In the genomic region with DNA sequence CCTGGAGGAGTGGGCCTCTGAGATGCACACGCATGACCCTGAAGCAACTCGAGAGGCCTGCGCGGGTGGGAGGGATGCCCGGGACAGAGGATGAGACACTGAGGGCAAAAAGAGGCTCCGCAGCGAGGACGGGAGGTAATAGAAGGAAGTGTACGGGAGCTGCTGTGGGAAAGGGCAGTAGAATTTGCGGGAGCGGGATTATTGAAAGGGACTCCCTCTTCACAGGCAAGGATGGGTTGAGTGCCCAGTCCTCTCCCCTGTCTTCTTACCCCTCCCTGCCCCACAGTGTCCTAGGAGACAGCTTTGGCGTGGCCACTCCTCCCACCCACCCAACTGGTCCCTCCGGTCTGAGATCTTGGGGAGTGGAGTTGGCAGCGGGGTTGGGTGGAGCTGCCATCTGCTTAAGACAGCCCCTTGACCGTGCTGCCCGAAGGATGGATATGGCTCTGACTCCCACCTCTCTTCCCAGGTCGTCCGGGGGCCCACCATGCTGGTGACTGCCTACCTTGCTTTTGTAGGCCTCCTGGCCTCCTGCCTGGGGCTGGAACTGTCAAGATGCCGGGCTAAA, we compare ENCODE assay signal across 8 cellular contexts. TPM values are rescaled to one million over a fixed set of nuclear protein-coding genes. Genes with fewer than 3 reads are reported as not detected.
DNase-seq lines count a peak whose midpoint lies in the region; ATAC-seq, FAIRE-seq and TF ChIP-seq lines count a peak whose summit lies in the region.

No MANE protein-coding gene starts in this region.

- peak overlapping the region; percentile 82 to 92 for H3K27ac Mint-ChIP-seq in natural killer cell treated with Interleukin-12 subunit alpha and Interleukin-12 subunit beta and Interleukin-15 and Interleukin-18, amount 100 ng/mL, for 72 hours

- peak overlapping the region; percentile 78 for H3K4me3 ChIP-seq in SJCRH30
- H3K4me3 ChIP-seq in epithelial cell of proximal tubule (ENCODE audit: low read depth, low read length), result peak overlapping the region; percentile 88

- DNase-seq in SIG-M5 treated with dmso at 0.1 percent for 504 hours (lab: John Stamatoyannopoulos, UW; ENCODE audit: unreplicated experiment) (peak; percentile 45), SIG-M5 (lab: John Stamatoyannopoulos, UW) (no peak), SJCRH30 (peak in 1 of 2 experiments; percentile 12), epithelial cell of proximal tubule (ENCODE audit: low read depth) (no peak), NCI-H2081 (lab: John Stamatoyannopoulos, UW) (no peak), HTR-8/SVneo (ENCODE audit: insufficient read length, low spot score) (no peak), D721Med (ENCODE audit: insufficient read length, low spot score) (no peak)
- DNase-seq in natural killer cell treated with Interleukin-12 subunit alpha and Interleukin-12 subunit beta and Interleukin-15 and Interleukin-18, amount 100 ng/mL, for 72 hours (ENCODE audit: low spot score), result no peak

- no peaks in the 10 kb centered on the region for H3K36me3 ChIP-seq in SJCRH30

- no peaks in the 10 kb centered on the region for H3K4me1 ChIP-seq in SJCRH30

- H3K27ac ChIP-seq in SJCRH30, result peak overlapping the region; percentile 47

- peak overlapping the region; percentile 94 for H3K4me3 Mint-ChIP-seq in natural killer cell treated with Interleukin-12 subunit alpha and Interleukin-12 subunit beta and Interleukin-15 and Interleukin-18, amount 100 ng/mL, for 72 hours

- no peaks in the 10 kb centered on the region for H3K27me3 Mint-ChIP-seq in natural killer cell treated with Interleukin-12 subunit alpha and Interleukin-12 subunit beta and Interleukin-15 and Interleukin-18, amount 100 ng/mL, for 72 hours

- TF ChIP-seq CTCF in epithelial cell of proximal tubule (conservative IDR thresholded peaks at IDR 0.05; ENCODE audit: low read depth, low read length), result peak; percentile 45
- no peak for TF ChIP-seq CTCF in D721Med (IDR thresholded peaks at IDR 0.05; ENCODE audit: insufficient read depth, missing control alignments)

- peaks cover 23 to 27% of the 10 kb centered on the region in 2 donors for H3K4me1 Mint-ChIP-seq in natural killer cell treated with Interleukin-12 subunit alpha and Interleukin-12 subunit beta and Interleukin-15 and Interleukin-18, amount 100 ng/mL, for 72 hours (ENCODE audit: low read depth in 2 of 2)

- H3K36me3 Mint-ChIP-seq in natural killer cell treated with Interleukin-12 subunit alpha and Interleukin-12 subunit beta and Interleukin-15 and Interleukin-18, amount 100 ng/mL, for 72 hours, result no peaks in the 10 kb centered on the region

- ATAC-seq in natural killer cell treated with Interleukin-12 subunit alpha and Interleukin-12 subunit beta and Interleukin-15 and Interleukin-18, amount 100 ng/mL, for 72 hours, result peak in 1 of 2 donors; percentile 1

- FAIRE-seq in HTR-8/SVneo (lab: Jason Lieb, UNC) (no peak), D721Med (lab: Jason Lieb, UNC) (no peak)

- H3K27me3 ChIP-seq in SJCRH30, result no peaks in the 10 kb centered on the region

- no peaks in the 10 kb centered on the region for H3K9me3 Mint-ChIP-seq in natural killer cell treated with Interleukin-12 subunit alpha and Interleukin-12 subunit beta and Interleukin-15 and Interleukin-18, amount 100 ng/mL, for 72 hours

- H3K9me3 ChIP-seq in SJCRH30 (replicated peaks), result no peaks in the 10 kb centered on the region

RNA-seq across cellular contexts. Expression of gene ESPL1, which starts 15.7 kb away (rescaled TPM):
- total RNA-seq in SJCRH30 (2014; rRNA removed; shearing (Covaris generic)), result 24.9 and 29.5 TPM in 2 replicates
- 32.0 and 40.1 TPM in 2 replicates for total RNA-seq in epithelial cell of proximal tubule
- total RNA-seq in natural killer cell treated with Interleukin-12 subunit alpha and Interleukin-12 subunit beta and Interleukin-15 and Interleukin-18, amount 100 ng/mL, for 72 hours, result 100 to 1,000 TPM in 1 of 2 donors, 10 to 100 TPM in 1; 35.2 to 127 TPM

RNA-seq across cellular contexts. Expression of gene RARG, which starts 20.4 kb away (rescaled TPM):
- total RNA-seq in SJCRH30 (2014; rRNA removed; shearing (Covaris generic)), result 5.0 and 5.5 TPM in 2 replicates
- 4.2 and 6.1 TPM in 2 replicates for total RNA-seq in epithelial cell of proximal tubule
- 10 to 100 TPM in 1 of 2 donors, 1 to 10 TPM in 1; 5.8 to 13.3 TPM for total RNA-seq in natural killer cell treated with Interleukin-12 subunit alpha and Interleukin-12 subunit beta and Interleukin-15 and Interleukin-18, amount 100 ng/mL, for 72 hours

RNA-seq across cellular contexts. Expression of gene PFDN5, which starts 42.9 kb away (rescaled TPM):
- 297 and 308 TPM in 2 replicates for total RNA-seq in SJCRH30 (2014; rRNA removed; shearing (Covaris generic))
- total RNA-seq in epithelial cell of proximal tubule, result 353 and 443 TPM in 2 replicates
- total RNA-seq in natural killer cell treated with Interleukin-12 subunit alpha and Interleukin-12 subunit beta and Interleukin-15 and Interleukin-18, amount 100 ng/mL, for 72 hours, result 100 to 1,000 TPM; 199 to 233 TPM

RNA-seq across cellular contexts. Expression of gene ITGB7, which starts 45.4 kb away (rescaled TPM):
- total RNA-seq in SJCRH30 (2014; rRNA removed; shearing (Covaris generic)), result not detected in 2 replicates
- total RNA-seq in epithelial cell of proximal tubule, result 0.46 and 3.3 TPM in 2 replicates
- 10 to 100 TPM; 53.0 to 81.0 TPM for total RNA-seq in natural killer cell treated with Interleukin-12 subunit alpha and Interleukin-12 subunit beta and Interleukin-15 and Interleukin-18, amount 100 ng/mL, for 72 hours

RNA-seq across cellular contexts. Expression of gene MYG1, which starts 47.1 kb away (rescaled TPM):
- 35.8 and 37.9 TPM in 2 replicates for total RNA-seq in SJCRH30 (2014; rRNA removed; shearing (Covaris generic))
- total RNA-seq in epithelial cell of proximal tubule, result 65.3 and 70.9 TPM in 2 replicates
- 10 to 100 TPM; 55.8 to 72.9 TPM for total RNA-seq in natural killer cell treated with Interleukin-12 subunit alpha and Interleukin-12 subunit beta and Interleukin-15 and Interleukin-18, amount 100 ng/mL, for 72 hours
